ENCODE assay signal across 1 cellular context in genomic region chr9:130287736-130288135, GRCh38.
TF ChIP-seq lines count a peak whose summit lies in the region.

No MANE protein-coding gene starts in this region.

TF ChIP-seq in HEK293, 187 proteins besides CTCF, POLR2A, EP300 and RAD21 (continued from another document):
- TF ChIP-seq ZNF830 (tag by site-specific recombination; IDR thresholded peaks at IDR 0.05; ENCODE audit: low read depth) = no peak
- TF ChIP-seq BCL11A (tag by site-specific recombination; IDR thresholded peaks at IDR 0.05; ENCODE audit: low read depth) = no peak
- no peak for TF ChIP-seq ZNF280C (tag by site-specific recombination; IDR thresholded peaks at IDR 0.05)
- peak; percentile 97 for TF ChIP-seq ZNF843 (tag by site-specific recombination; IDR thresholded peaks at IDR 0.05)
- TF ChIP-seq ZNF560 (tag by site-specific recombination; IDR thresholded peaks at IDR 0.05; ENCODE audit: borderline replicate concordance) = no peak
- TF ChIP-seq SP2 (tag by site-specific recombination; IDR thresholded peaks at IDR 0.05) = no peak
- TF ChIP-seq GLIS1 (tag by site-specific recombination; IDR thresholded peaks at IDR 0.05) = peak; percentile 98
- peak; percentile 21; the same call in 1 of the 2 replicates for TF ChIP-seq INSM2 (tag by site-specific recombination; IDR thresholded peaks at IDR 0.05)
- TF ChIP-seq ZNF112 (tag by site-specific recombination; IDR thresholded peaks at IDR 0.05) = no peak
- no peak for TF ChIP-seq ZNF148 (tag by site-specific recombination; IDR thresholded peaks at IDR 0.05; ENCODE audit: borderline replicate concordance)
- no peak for TF ChIP-seq SCRT2 (tag by site-specific recombination; IDR thresholded peaks at IDR 0.05)
- TF ChIP-seq PRDM2 (tag by site-specific recombination; IDR thresholded peaks at IDR 0.05; ENCODE audit: borderline replicate concordance) = no peak
- TF ChIP-seq ZNF366 (tag by site-specific recombination; conservative IDR thresholded peaks at IDR 0.05) = no peak
- no peak for TF ChIP-seq ZNF621 (tag by site-specific recombination; IDR thresholded peaks at IDR 0.05)
- TF ChIP-seq ZNF214 (tag by site-specific recombination; IDR thresholded peaks at IDR 0.05; ENCODE audit: borderline replicate concordance) = no peak
- no peak for TF ChIP-seq ZNF121 (tag by site-specific recombination; IDR thresholded peaks at IDR 0.05)
- TF ChIP-seq ZNF23 (tag by site-specific recombination; IDR thresholded peaks at IDR 0.05; ENCODE audit: borderline replicate concordance) = no peak
- TF ChIP-seq ZFP3 (tag by site-specific recombination; IDR thresholded peaks at IDR 0.05; ENCODE audit: low read depth) = no peak
- no peak for TF ChIP-seq AEBP2 (tag by site-specific recombination; IDR thresholded peaks at IDR 0.05; ENCODE audit: borderline replicate concordance)
- no peak for TF ChIP-seq ZNF473 (tag by site-specific recombination; IDR thresholded peaks at IDR 0.05)
- TF ChIP-seq ZFP37 (tag by site-specific recombination; IDR thresholded peaks at IDR 0.05) = no peak
- TF ChIP-seq ZNF223 (tag by site-specific recombination; IDR thresholded peaks at IDR 0.05) = no peak
- TF ChIP-seq ZNF529 (tag by site-specific recombination; IDR thresholded peaks at IDR 0.05; ENCODE audit: insufficient replicate concordance) = no peak
- TF ChIP-seq ZNF645 (tag by site-specific recombination; IDR thresholded peaks at IDR 0.05) = no peak
- peak; percentile 97 for TF ChIP-seq ZNF580 (tag by site-specific recombination; IDR thresholded peaks at IDR 0.05)
- no peak for TF ChIP-seq ZNF600 (tag by site-specific recombination; IDR thresholded peaks at IDR 0.05)
